14 cellular contexts compared by ENCODE assay signal in the genomic region with DNA sequence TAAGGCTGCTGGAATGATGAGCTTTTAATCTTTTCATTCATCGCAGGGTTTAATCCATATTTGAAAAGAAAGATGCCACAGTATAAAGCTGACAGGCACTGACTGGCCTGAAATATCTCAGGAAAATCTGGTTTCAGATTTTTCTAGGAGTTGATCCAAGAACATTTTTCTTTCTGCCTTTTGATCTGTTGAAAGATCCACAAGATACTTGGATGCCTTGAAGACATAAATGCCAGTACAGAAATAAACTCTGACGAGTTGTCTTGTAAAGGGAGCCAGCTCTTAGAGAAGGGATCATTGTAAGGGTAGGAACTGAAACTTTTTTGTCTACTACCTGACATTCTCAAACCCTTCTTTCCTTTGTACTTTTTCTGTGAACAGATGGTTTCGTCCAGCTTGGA. TPM values are rescaled to one million over a fixed set of nuclear protein-coding genes. Genes with fewer than 3 reads are reported as not detected.
A peak's percentile ranks its signal among the peaks of the same experiment; 100 is the strongest.
DNase-seq lines count a peak whose midpoint lies in the region; ATAC-seq, FAIRE-seq and TF ChIP-seq lines count a peak whose summit lies in the region.
"Had no signal": no experiment of that assay in that cellular context is flagged by ENCODE, and none has a peak within 500 bp of the region (broad histone marks: within the 10 kb centered on the region; RNA-seq: fewer than 3 reads in every experiment).

No MANE protein-coding gene starts in this region.

- ATAC-seq in A549 (no peak), Right ventricle myocardium inferior (no peak), pancreas (no peak)
- ATAC-seq: stimulated activated naive CD8-positive, alpha-beta T cell treated with anti-CD3 and anti-CD28 coated beads, Interleukin-15, Interleukin-2, amounts not matched to agents 100 U/mL and 50 U/mL, for 24 hours had no signal

- H3K4me3 ChIP-seq in A549, result no peak overlapping the region
- H3K4me3 ChIP-seq in MM.1S (ENCODE audit: low read length), result no peak overlapping the region
- H3K4me3 ChIP-seq in choroid plexus epithelial cell (ENCODE audit: low read depth, low read length), result no peak overlapping the region
- no peak overlapping the region for H3K4me3 ChIP-seq in pancreas

- no peaks in the 10 kb centered on the region for H3K9me2 ChIP-seq in MM.1S (replicated peaks; ENCODE audit: insufficient read depth, low read length)

- TF ChIP-seq RAD21 in A549 (conservative IDR thresholded peaks at IDR 0.05 in 1 of 2, IDR thresholded peaks at IDR 0.05 in 1 of 2), result no peak; a peak in 1 of 5 replicates

- no peak overlapping the region for H2AFZ ChIP-seq in MM.1S (ENCODE audit: low read length)

- peaks cover 35% of the 10 kb centered on the region for H3K4me1 ChIP-seq in A549
- H3K4me1 ChIP-seq in MM.1S (ENCODE audit: low read length), result 0 out of 2 replicates have a peak, but pooled peaks cover 4% of the 10 kb centered on the region
- peaks cover 0 to 1% (median 0%) of the 10 kb centered on the region in 3 donors for H3K4me1 ChIP-seq in pancreas

- H3K27ac ChIP-seq in A549 (peak overlapping the region; percentile 55 to 62; a peak in 4 of 6 replicates), MM.1S (ENCODE audit: low read length) (no peak overlapping the region), pancreas (no peak overlapping the region)

- TF ChIP-seq CTCF in A549 (IDR thresholded peaks at IDR 0.05) (no peak), MM.1S (IDR thresholded peaks at IDR 0.05; ENCODE audit: low read length) (no peak), choroid plexus epithelial cell (conservative IDR thresholded peaks at IDR 0.05; ENCODE audit: low read depth, low read length) (no peak), pancreas (IDR thresholded peaks at IDR 0.05) (no peak)

- H3K4me2 ChIP-seq in A549 (peak overlapping the region; percentile 68; the same call in 1 of the 3 replicates), MM.1S (ENCODE audit: low read depth, low read length) (no peak overlapping the region)

- intact Hi-C loops in Right ventricle myocardium inferior (cut with DNase I) (loop anchor here (2.0 to 10.0 kb wide), 2 partner anchors 414 to 752 kb away; no protein-coding TSS in a partner anchor), pancreas (cut with DNase I) (no loop called here)

- POLR2A ChIA-PET in A549 (lab: Yijun Ruan, JAX), result no interaction called here

- H4K20me1 ChIP-seq in MM.1S (ENCODE audit: insufficient read depth, low read length), result no peaks in the 10 kb centered on the region

- H3K9me3 ChIP-seq in A549, result no peaks in the 10 kb centered on the region
- H3K9me3 ChIP-seq in MM.1S (replicated peaks; ENCODE audit: insufficient read depth, low read length), result no peaks in the 10 kb centered on the region
- no peaks in the 10 kb centered on the region for H3K9me3 ChIP-seq in pancreas

- DNase-seq in A549 (ENCODE audit: low read depth in 1 of 2, low spot score in 1 of 2) (no peak), MM.1S (peak; percentile 18), choroid plexus epithelial cell (ENCODE audit: low read depth) (peak; percentile 82), myocyte (ENCODE audit: low read depth) (peak; percentile 52), Right ventricle myocardium inferior (ENCODE audit: missing footprints) (no peak), occipital lobe (lab: John Stamatoyannopoulos, UW) (no peak), pancreas (no peak), amygdala (lab: John Stamatoyannopoulos, UW) (no peak)
- DNase-seq: mesendoderm; NCI-H1092; NCI-H774; stimulated activated naive CD8-positive, alpha-beta T cell treated with anti-CD3 and anti-CD28 coated beads, Interleukin-15, Interleukin-2, amounts not matched to agents 100 U/mL and 50 U/mL, for 24 hours had no signal

- H3K27me3 ChIP-seq in MM.1S (replicated peaks; ENCODE audit: insufficient read depth, low read length), result no peaks in the 10 kb centered on the region
- peaks cover 0 to 6% (median 0%) of the 10 kb centered on the region in 4 donors for H3K27me3 ChIP-seq in pancreas

- 83% methylated on average over 3 of the region's 3 CpGs for whole genome bisulfite sequencing in A549 (ENCODE audit: missing lambda C conversion rate)
- WGBS in pancreas, 2 donors, result 55 to 66% methylated on average over 3 of the region's 3 CpGs

- FAIRE-seq in A549 (lab: Jason Lieb, UNC), result no peak
- no peak for FAIRE-seq in pancreas (lab: Jason Lieb, UNC)
- FAIRE-seq: A204.1 had no signal

- CTCF ChIA-PET in A549 (lab: Yijun Ruan, JAX), result interaction anchor here (0.7 to 13.1 kb wide), 25 partner anchors 8 to 757 kb away, joined by 3 to 246 read pairs (median 4); a partner anchor contains a TSS

- H3K79me2 ChIP-seq in MM.1S (ENCODE audit: low read length), result no peaks in the 10 kb centered on the region

- H3K9ac ChIP-seq in MM.1S (ENCODE audit: low read length), result no peak overlapping the region; the same call in 1 of the 2 replicates

- H3F3A ChIP-seq in MM.1S (ENCODE audit: insufficient read depth, low read length), result no peaks in the 10 kb centered on the region

- no peak for TF ChIP-seq EP300 in A549 (IDR thresholded peaks at IDR 0.05)

- TF ChIP-seq POLR2A in A549 (IDR thresholded peaks at IDR 0.05; ENCODE audit: low read length), result no peak

- H3K36me3 ChIP-seq in MM.1S (replicated peaks; ENCODE audit: insufficient read depth, low read length) (no peaks in the 10 kb centered on the region), pancreas (no peaks in the 10 kb centered on the region)

TF ChIP-seq in A549, 52 proteins besides CTCF, POLR2A, EP300 and RAD21 (continues in another document):
- no peak for TF ChIP-seq CBX8 (IDR thresholded peaks at IDR 0.05)
- TF ChIP-seq, protein P1, sequence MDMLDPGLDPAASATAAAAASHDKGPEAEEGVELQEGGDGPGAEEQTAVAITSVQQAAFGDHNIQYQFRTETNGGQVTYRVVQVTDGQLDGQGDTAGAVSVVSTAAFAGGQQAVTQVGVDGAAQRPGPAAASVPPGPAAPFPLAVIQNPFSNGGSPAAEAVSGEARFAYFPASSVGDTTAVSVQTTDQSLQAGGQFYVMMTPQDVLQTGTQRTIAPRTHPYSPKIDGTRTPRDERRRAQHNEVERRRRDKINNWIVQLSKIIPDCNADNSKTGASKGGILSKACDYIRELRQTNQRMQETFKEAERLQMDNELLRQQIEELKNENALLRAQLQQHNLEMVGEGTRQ (IDR thresholded peaks at IDR 0.05), result no peak
- TF ChIP-seq PHF8 (IDR thresholded peaks at IDR 0.05; ENCODE audit: borderline replicate concordance, low read depth), result no peak
- no peak for TF ChIP-seq CBX2 (IDR thresholded peaks at IDR 0.05; ENCODE audit: borderline replicate concordance, low read depth)
- no peak for TF ChIP-seq BHLHE40 (IDR thresholded peaks at IDR 0.05; ENCODE audit: low read depth, low read length)
- no peak for TF ChIP-seq GATA3 (IDR thresholded peaks at IDR 0.05; ENCODE audit: borderline replicate concordance)
- TF ChIP-seq, protein P2, sequence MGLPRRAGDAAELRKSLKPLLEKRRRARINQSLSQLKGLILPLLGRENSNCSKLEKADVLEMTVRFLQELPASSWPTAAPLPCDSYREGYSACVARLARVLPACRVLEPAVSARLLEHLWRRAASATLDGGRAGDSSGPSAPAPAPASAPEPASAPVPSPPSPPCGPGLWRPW (IDR thresholded peaks at IDR 0.05), result no peak

RNA-seq across cellular contexts. Expression of a gene that starts 25.4 kb away (rescaled TPM):
- polyA plus RNA-seq in A549 (2011; rRNA removed), result 0.28 and 0.34 TPM in 2 replicates
- 0.01 TPM in 1 of 2 replicates, not detected in the other for polyA plus RNA-seq in A549 (2012; cell fraction: cytosol; rRNA removed)
- 0.04 and 0.06 TPM in 2 replicates for polyA plus RNA-seq in A549 (2012; cell fraction: nucleus; rRNA removed)
- polyA plus RNA-seq in A549 (2017; fragmentation: RNase III; extraction: RNeasy Plus Mini Kit Qiagen cat#74134 plus additional on column Dnase treatment), result not detected in 3 replicates
- polyA minus RNA-seq in A549 (2011; rRNA and poly(A)+ RNA removed), result not detected in 2 replicates
- total RNA-seq in myocyte, result not detected in 2 replicates
- not detected for polyA plus RNA-seq in myocyte (2012)
- not detected for total RNA-seq in Right ventricle myocardium inferior
- not detected for total RNA-seq in occipital lobe
- total RNA-seq in pancreas, result under 1 TPM in 1 of 6 donors, not detected in 5; 0.63 TPM
- polyA plus RNA-seq in pancreas, result under 1 TPM in 1 of 2 donors, not detected in 1; 0.46 TPM
- total RNA-seq: glomerular endothelial cell had no signal

RNA-seq across cellular contexts. Expression of a gene that starts 27.0 kb away (rescaled TPM):
- polyA plus RNA-seq in A549 (2011; rRNA removed) (not detected in 2 replicates), A549 (2017; fragmentation: RNase III; extraction: RNeasy Plus Mini Kit Qiagen cat#74134 plus additional on column Dnase treatment) (not detected in 3 replicates), pancreas (1 to 10 TPM in 1 of 2 donors, under 1 TPM in 1; 0.59 to 7.6 TPM)
- not detected in 2 replicates for polyA plus RNA-seq in A549 (2012; cell fraction: cytosol; rRNA removed)
- not detected in 2 replicates for polyA plus RNA-seq in A549 (2012; cell fraction: nucleus; rRNA removed)
- polyA minus RNA-seq in A549 (2011; rRNA and poly(A)+ RNA removed), result not detected in 2 replicates
- total RNA-seq in myocyte (not detected in 2 replicates), Right ventricle myocardium inferior (0.16 TPM), occipital lobe (0.16 TPM), pancreas (10 to 100 TPM in 2 of 6 donors, 1 to 10 TPM in 1, under 1 TPM in 3; 0.78 to 17.7 (median 1.1) TPM)
- not detected for polyA plus RNA-seq in myocyte (2012)
- total RNA-seq: glomerular endothelial cell had no signal

RNA-seq across cellular contexts. Expression of a gene that starts 43.4 kb away (rescaled TPM):
- polyA plus RNA-seq in A549 (2011; rRNA removed) (not detected in 2 replicates), A549 (2017; fragmentation: RNase III; extraction: RNeasy Plus Mini Kit Qiagen cat#74134 plus additional on column Dnase treatment) (not detected in 3 replicates), pancreas (not detected)
- not detected in 2 replicates for polyA plus RNA-seq in A549 (2012; cell fraction: cytosol; rRNA removed)
- not detected in 2 replicates for polyA plus RNA-seq in A549 (2012; cell fraction: nucleus; rRNA removed)
- not detected in 2 replicates for polyA minus RNA-seq in A549 (2011; rRNA and poly(A)+ RNA removed)
- total RNA-seq in myocyte (not detected in 2 replicates), Right ventricle myocardium inferior (not detected), occipital lobe (not detected), pancreas (not detected)
- polyA plus RNA-seq in myocyte (2012), result not detected
- total RNA-seq: glomerular endothelial cell had no signal

RNA-seq across cellular contexts. Expression of a gene that starts 56.3 kb away (rescaled TPM):
- not detected in 2 replicates for polyA plus RNA-seq in A549 (2011; rRNA removed)
- not detected in 2 replicates for polyA plus RNA-seq in A549 (2012; cell fraction: cytosol; rRNA removed)
- not detected in 2 replicates for polyA plus RNA-seq in A549 (2012; cell fraction: nucleus; rRNA removed)
- not detected in 3 replicates for polyA plus RNA-seq in A549 (2017; fragmentation: RNase III; extraction: RNeasy Plus Mini Kit Qiagen cat#74134 plus additional on column Dnase treatment)
- polyA minus RNA-seq in A549 (2011; rRNA and poly(A)+ RNA removed), result not detected in 2 replicates
- total RNA-seq in myocyte, result not detected in 2 replicates
- 0.06 TPM for polyA plus RNA-seq in myocyte (2012)
- not detected for total RNA-seq in Right ventricle myocardium inferior
- total RNA-seq in occipital lobe, result not detected
- not detected for total RNA-seq in pancreas
- not detected for polyA plus RNA-seq in pancreas
- total RNA-seq: glomerular endothelial cell had no signal

Comparison
In these comparisons a context has a peak if more than half of its experiments do, and no peak if none do; other contexts are left out.
1. DNase-seq: peak in MM.1S (single experiment), choroid plexus epithelial cell (single experiment) and myocyte (single experiment); none in A549 (0 of 2), Right ventricle myocardium inferior (single experiment), occipital lobe (single experiment), pancreas (0 of 6) and amygdala (0 of 56).
2. H3K27ac ChIP-seq: peak in A549 (2 of 2); none in MM.1S (single experiment) and pancreas (0 of 4).